ENCODE assay signal across 20 cellular contexts in the genomic region with DNA sequence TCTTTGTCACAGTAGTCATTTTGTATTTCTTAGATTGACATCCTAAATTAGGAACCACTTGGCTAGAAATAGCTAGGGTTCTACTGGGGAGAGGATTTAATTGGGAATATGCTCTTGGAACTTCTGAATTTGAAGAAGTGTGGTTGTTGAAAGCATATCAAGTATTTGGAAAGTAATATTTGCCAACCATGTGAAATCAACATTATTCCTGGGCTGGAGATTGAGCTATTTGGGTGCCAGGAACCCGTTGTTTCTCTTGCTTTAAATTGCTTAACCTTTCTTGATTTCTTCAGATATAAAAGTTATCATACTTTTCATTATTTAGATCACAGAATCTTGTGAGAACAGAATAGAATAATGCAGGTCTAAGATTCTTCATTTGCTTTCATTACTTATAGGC.
"Had no signal": no experiment of that assay in that cellular context is flagged by ENCODE, and none has a peak within 500 bp of the region (broad histone marks: within the 10 kb centered on the region; RNA-seq: fewer than 3 reads in every experiment).

No MANE protein-coding gene starts in this region.

- DNase-seq: cerebellar nuclear complex; foreskin melanocyte; head of caudate nucleus; kidney; left cardiac atrium; left ventricle myocardium superior; nucleus accumbens; ovary; small intestine; stimulated activated CD4-positive, alpha-beta T cell treated with anti-CD3 and anti-CD28 coated beads, Interleukin-12 subunit alpha, Interleukin-12 subunit beta, amount 100 ng/mL, for 4 hours; stimulated activated naive CD4-positive, alpha-beta T cell; stomach; substantia nigra; trophoblast cell had no signal

- H3K36me3 ChIP-seq: neural progenitor cell, ovary, right atrium auricular region, stomach, thoracic aorta had no signal

- H3K9me3 ChIP-seq: ovary, right atrium auricular region, stomach, thoracic aorta had no signal

- H2AFZ ChIP-seq: hepatocyte, neural progenitor cell had no signal

- H3K4me2 ChIP-seq: hepatocyte, neural progenitor cell had no signal

- H3K9ac ChIP-seq: neural progenitor cell had no signal

- H3K27ac ChIP-seq: hepatocyte, neural progenitor cell, ovary, right atrium auricular region, stomach had no signal

- H3K4me3 ChIP-seq: hepatocyte, neural progenitor cell, ovary, right atrium auricular region, stomach, thoracic aorta had no signal

- ATAC-seq: left cardiac atrium; left ventricle myocardium superior; natural killer cell treated with Interleukin-12 subunit alpha and Interleukin-12 subunit beta and Interleukin-15 and Interleukin-18, amount 100 ng/mL, for 72 hours had no signal

- H3K79me2 ChIP-seq: hepatocyte had no signal

- FAIRE-seq: colon, kidney, small intestine had no signal

- H3K27me3 ChIP-seq: hepatocyte, neural progenitor cell, ovary, right atrium auricular region, stomach had no signal
